21 cellular contexts compared by ENCODE assay signal in genomic region chr2:238554468-238555184, GRCh38.
DNase-seq lines count a peak whose midpoint lies in the region; ATAC-seq, FAIRE-seq and TF ChIP-seq lines count a peak whose summit lies in the region.
"Had no signal": no experiment of that assay in that cellular context is flagged by ENCODE, and none has a peak within 500 bp of the region (broad histone marks: within the 10 kb centered on the region; RNA-seq: fewer than 3 reads in every experiment).

No MANE protein-coding gene starts in this region.

- peak overlapping the region; percentile 53 to 83 for H3K4me2 ChIP-seq in H1 (ENCODE audit: insufficient read depth in 1 of 2, low read depth in 2 of 2, low read length in 2 of 2)

- no peak for ATAC-seq in HG03039 (IDR thresholded peaks at IDR 0.05; ENCODE audit: unreplicated experiment)

- H4K8ac ChIP-seq in H1 (ENCODE audit: extremely low read depth, insufficient read depth, low read length) = peak overlapping the region; percentile 43

- H2AFZ ChIP-seq in H1 (ENCODE audit: low read length) = peak overlapping the region; percentile 78

- H3K79me1 ChIP-seq in H1 (ENCODE audit: low read depth, low read length) = no peaks in the 10 kb centered on the region

- WGBS in H1 (ENCODE audit: extremely low coverage in 1 of 2, insufficient coverage in 1 of 2, insufficient read length in 1 of 2, insufficient replicate concordance in 2 of 2, low coverage in 1 of 2, low lambda C conversion rate in 2 of 2, missing lambda C conversion rate in 1 of 2), 2 experiments = 65% methylated on average over 23 of the region's 25 CpGs; no CpG with 5 or more reads in 1 of the 2 experiments

- H3K23me2 ChIP-seq in H1 (ENCODE audit: low read depth, low read length) = peaks cover 3% of the 10 kb centered on the region; the same call in 1 of the 2 replicates

- H4K20me1 ChIP-seq in H1 (replicated peaks in 1 of 2; ENCODE audit: control insufficient read depth in 1 of 2, insufficient read depth in 2 of 2, low read length in 2 of 2) = no peaks in the 10 kb centered on the region

- H3K4me1 ChIP-seq in H1 (replicated peaks in 1 of 4; ENCODE audit: control insufficient read depth in 3 of 4, insufficient read depth in 4 of 4, low read length in 3 of 4) (peaks cover 0 to 3% (median 1%) of the 10 kb centered on the region in 4 experiments; a peak in 6 of 7 replicates), neutrophil (ENCODE audit: control insufficient read depth in 1 of 2, insufficient read depth in 1 of 2, low read depth in 1 of 2, low read length in 1 of 2) (peaks cover 15 to 19% of the 10 kb centered on the region in 2 experiments)
- H3K4me1 ChIP-seq: SJCRH30 had no signal

- H3K9me3 ChIP-seq in H1 (ENCODE audit: insufficient read depth in 2 of 2, low read depth in 1 of 2, low read length in 1 of 2) (peaks cover 0 to 2% of the 10 kb centered on the region in 2 experiments; a peak in 2 of 4 replicates), neutrophil (no peaks in the 10 kb centered on the region)

- no peak overlapping the region for H2BK20ac ChIP-seq in H1 (ENCODE audit: low read length)

- H2BK120ac ChIP-seq in H1 (replicated peaks; ENCODE audit: low read depth, low read length) = no peak overlapping the region

- no peak overlapping the region for H3K14ac ChIP-seq in H1 (ENCODE audit: insufficient read length)

- no peak overlapping the region for H2AK5ac ChIP-seq in H1 (ENCODE audit: low read depth, low read length)

- H3K4ac ChIP-seq in H1 (replicated peaks; ENCODE audit: insufficient read length, low read depth, low read length) = no peak overlapping the region

- no peak for TF ChIP-seq RAD21 in H1 (IDR thresholded peaks at IDR 0.05 in 1 of 2, conservative IDR thresholded peaks at IDR 0.05 in 1 of 2; ENCODE audit: low read depth in 2 of 2, low read length in 2 of 2)

- no peak overlapping the region for H2BK5ac ChIP-seq in H1 (ENCODE audit: low read depth, low read length)

- H3K36me3 ChIP-seq in H7 (replicated peaks; ENCODE audit: control insufficient read depth, insufficient read depth, low read length) (no peaks in the 10 kb centered on the region), H1 (ENCODE audit: control insufficient read depth in 2 of 4, insufficient read depth in 4 of 4, low read length in 3 of 4) (no peaks in the 10 kb centered on the region; a peak in 1 of 8 replicates), neutrophil (no peaks in the 10 kb centered on the region)
- H3K36me3 ChIP-seq: SJCRH30 had no signal

- H3K27me3 ChIP-seq in H7 (ENCODE audit: control insufficient read depth, insufficient read depth, low read length) = no peaks in the 10 kb centered on the region
- no peaks in the 10 kb centered on the region; a peak in 1 of 7 replicates for H3K27me3 ChIP-seq in H1 (replicated peaks in 1 of 4; ENCODE audit: control insufficient read depth in 3 of 4, extremely low read depth in 1 of 4, insufficient read depth in 3 of 4, low read length in 3 of 4)
- H3K27me3 ChIP-seq in neutrophil = no peaks in the 10 kb centered on the region

- no peak overlapping the region for H2BK12ac ChIP-seq in H1 (ENCODE audit: low read depth, low read length)

- peak overlapping the region in 2 of 4 experiments; percentile 25 to 44; a peak in 3 of 7 replicates for H3K9ac ChIP-seq in H1 (replicated peaks in 1 of 4; ENCODE audit: extremely low read depth in 1 of 4, low read depth in 3 of 4, low read length in 3 of 4)

- DNase-seq in H7 (peak; percentile 87), H1 (ENCODE audit: low read depth in 1 of 2, low spot score in 2 of 2) (peak in 1 of 2 experiments; percentile 67), iPS-NIHi7 (ENCODE audit: extremely low spot score) (peak; percentile 69), GM12892 (ENCODE audit: insufficient read length) (no peak), NCI-H2227 (lab: John Stamatoyannopoulos, UW; ENCODE audit: unreplicated experiment) (no peak), NCI-H2081 treated with DMSO at 0.1 percent for 48 hours (lab: John Stamatoyannopoulos, UW) (no peak)
- DNase-seq: COR-L47, DMS79, GOT3, KG1, NCI-H1092 treated with DMSO at 0.1 percent for 48 hours, NCI-H146, NCI-H2029, NCI-H345, NCI-H524 treated with DMSO at 0.1 percent for 48 hours, SJCRH30 had no signal

- H4K91ac ChIP-seq in H1 (replicated peaks; ENCODE audit: insufficient read length, low read length) = no peak overlapping the region

- H3K27ac ChIP-seq in H1 (ENCODE audit: low read depth, low read length) (no peak overlapping the region), neutrophil (peak overlapping the region; percentile 18)
- H3K27ac ChIP-seq: C4-2B, SJCRH30 had no signal

- H3K4me3 ChIP-seq in H7 (ENCODE audit: insufficient read depth, low read depth, low read length) (no peak overlapping the region), H1 (ENCODE audit: extremely low read depth in 1 of 4, insufficient read depth in 2 of 4, low read depth in 3 of 4, low read length in 4 of 4) (peak overlapping the region; percentile 26 to 49 (median 38); a peak in 7 of 8 replicates), neutrophil (ENCODE audit: low read depth in 1 of 2, low read length in 1 of 2) (peak overlapping the region; percentile 10 to 30)
- H3K4me3 ChIP-seq: SJCRH30 had no signal

- CTCF ChIA-PET in H1 (lab: Charles Lee; ENCODE audit: partially characterized antibody) = interaction anchor here (0.7 kb wide), 1 partner anchor 18 kb away, joined by 3 read pairs; no protein-coding TSS in a partner anchor

- H3K79me2 ChIP-seq in H1 (ENCODE audit: control insufficient read depth in 1 of 2, insufficient read depth in 2 of 2, low read length in 2 of 2) = no peaks in the 10 kb centered on the region

- H3K23ac ChIP-seq in H1 (ENCODE audit: insufficient read length) = no peak overlapping the region

- FAIRE-seq in H1 (lab: Jason Lieb, UNC) = peak; percentile 52
- FAIRE-seq in GM12892 (lab: Jason Lieb, UNC) = no peak
- FAIRE-seq: A204.1, RCC 7860 had no signal

- H2BK15ac ChIP-seq in H1 (ENCODE audit: low read length) = no peak overlapping the region

- 0 out of 3 replicates have a peak, but pooled peaks of 1 of the 2 experiments have one; percentile 8 for TF ChIP-seq EP300 in H1 (IDR thresholded peaks at IDR 0.05; ENCODE audit: borderline replicate concordance in 1 of 2, low read depth in 2 of 2, low read length in 2 of 2)

- TF ChIP-seq POLR2A in H1 (IDR thresholded peaks at IDR 0.05; ENCODE audit: control extremely low read depth in 1 of 2, low read depth in 2 of 2, low read length in 2 of 2) = no peak
- TF ChIP-seq POLR2A in GM12892 (IDR thresholded peaks at IDR 0.05; ENCODE audit: low read depth, low read length) = no peak

- TF ChIP-seq CTCF in H1 (IDR thresholded peaks at IDR 0.05; ENCODE audit: control extremely low read depth in 1 of 3, insufficient read depth in 1 of 3, low read depth in 1 of 3, low read length in 3 of 3) = no peak
- TF ChIP-seq CTCF in neutrophil (IDR thresholded peaks at IDR 0.05) = no peak

- POLR2A ChIA-PET in H1 (lab: Charles Lee; ENCODE audit: partially characterized antibody) = no interaction called here

- no peak overlapping the region for H3K56ac ChIP-seq in H1 (replicated peaks; ENCODE audit: insufficient read length, low read depth, low read length)

- no peak overlapping the region for H4K5ac ChIP-seq in H1 (ENCODE audit: insufficient read length, low read depth, low read length)

- no peak overlapping the region; the same call in 1 of the 2 replicates for H3K18ac ChIP-seq in H1 (ENCODE audit: extremely low read depth, low read length)

TF ChIP-seq in H1, 55 proteins besides CTCF, POLR2A, EP300 and RAD21 (continues in another document):
- TF ChIP-seq POU5F1 (IDR thresholded peaks at IDR 0.05; ENCODE audit: low read depth, low read length) (no peak), SRF (IDR thresholded peaks at IDR 0.05; ENCODE audit: low read depth, low read length) (no peak), HDAC6 (IDR thresholded peaks at IDR 0.05; ENCODE audit: low read depth, low read length) (no peak), CEBPB (IDR thresholded peaks at IDR 0.05; ENCODE audit: low read depth, low read length) (no peak), CHD2 (IDR thresholded peaks at IDR 0.05; ENCODE audit: low read length) (no peak), SIRT6 (IDR thresholded peaks at IDR 0.05; ENCODE audit: low read length) (no peak), GTF2F1 (IDR thresholded peaks at IDR 0.05; ENCODE audit: borderline replicate concordance, low read depth, low read length) (no peak), TBP (IDR thresholded peaks at IDR 0.05; ENCODE audit: low read depth, low read length) (no peak), CHD1 (IDR thresholded peaks at IDR 0.05; ENCODE audit: low read depth, low read length) (0 out of 2 replicates have a peak, but pooled peaks have one; percentile 35), RNF2 (IDR thresholded peaks at IDR 0.05; ENCODE audit: borderline replicate concordance, low read depth, low read length, missing control alignments, poor library complexity, severe bottlenecking) (no peak), MAFK (IDR thresholded peaks at IDR 0.05; ENCODE audit: low read depth, low read length) (no peak), KDM4A (IDR thresholded peaks at IDR 0.05; ENCODE audit: low read depth, low read length, severe bottlenecking) (no peak), RBBP5 (IDR thresholded peaks at IDR 0.05; ENCODE audit: borderline replicate concordance, low read depth, low read length) (0 out of 2 replicates have a peak, but pooled peaks have one; percentile 45), JUND (IDR thresholded peaks at IDR 0.05; ENCODE audit: low read length) (no peak; the same call in none of the 2 replicates), GABPA (IDR thresholded peaks at IDR 0.05; ENCODE audit: borderline replicate concordance, insufficient read depth, low read length) (no peak), CTBP2 (IDR thresholded peaks at IDR 0.05; ENCODE audit: borderline replicate concordance, insufficient read depth, insufficient read length, low read length) (no peak), SP4 (IDR thresholded peaks at IDR 0.05; ENCODE audit: low read length) (no peak), CREB1 (IDR thresholded peaks at IDR 0.05) (peak; percentile 55), YY1 (IDR thresholded peaks at IDR 0.05; ENCODE audit: low read depth, low read length) (no peak), KDM5A (IDR thresholded peaks at IDR 0.05; ENCODE audit: low read length) (no peak), TEAD4 (IDR thresholded peaks at IDR 0.05; ENCODE audit: low read depth, low read length) (peak; percentile 3; the same call in 1 of the 2 replicates), HDAC2 (IDR thresholded peaks at IDR 0.05; ENCODE audit: borderline replicate concordance in 1 of 2, low read depth in 2 of 2, low read length in 2 of 2) (no peak), NRF1 (IDR thresholded peaks at IDR 0.05; ENCODE audit: low read depth, low read length) (no peak)

Comparison
In these comparisons a context has a peak if more than half of its experiments do, and no peak if none do; other contexts are left out.
1. DNase-seq: peak in H7 (single experiment) and iPS-NIHi7 (single experiment); none in GM12892 (single experiment), NCI-H2227 (single experiment) and NCI-H2081 treated with DMSO at 0.1 percent for 48 hours (single experiment).